In genomic region chr6:143450453-143451362, GRCh38 we compare ENCODE assay signal across 1 cellular context.
A peak's percentile ranks its signal among the peaks of the same experiment; 100 is the strongest.
TF ChIP-seq lines count a peak whose summit lies in the region.

TSS of gene ADAT2 (minus strand) at chr6:143450695. CDS start at chr6:143450658, 37 bp downstream.
TSS of gene PEX3 (plus strand) at chr6:143450805. CDS start at chr6:143451043, 238 bp downstream.

TF ChIP-seq in HCT116, 20 proteins besides CTCF, POLR2A, EP300 and RAD21 (continued from another document):
- TF ChIP-seq ZBTB33 (IDR thresholded peaks at IDR 0.05; ENCODE audit: extremely low read depth, insufficient replicate concordance, low read length) = peak; percentile 77
- no peak; the same call in 1 of the 2 replicates for TF ChIP-seq ZFX (IDR thresholded peaks at IDR 0.05)
- no peak; the same call in 1 of the 2 replicates for TF ChIP-seq ATF3 (IDR thresholded peaks at IDR 0.05)
- TF ChIP-seq JUND (IDR thresholded peaks at IDR 0.05) = peak; percentile 54; the same call in 1 of the 2 replicates
- TF ChIP-seq YY1 (IDR thresholded peaks at IDR 0.05; ENCODE audit: extremely low read depth, insufficient replicate concordance, low read depth, low read length) = peak; percentile 89
- peak; percentile 86 for TF ChIP-seq TCF7L2 (IDR thresholded peaks at IDR 0.05; ENCODE audit: borderline replicate concordance, extremely low read depth, insufficient read depth, insufficient read length)
- peak; percentile 53; the same call in 1 of the 2 replicates for TF ChIP-seq FOSL1 (IDR thresholded peaks at IDR 0.05; ENCODE audit: low read depth)
- TF ChIP-seq EZH2 (IDR thresholded peaks at IDR 0.05) = no peak
- no peak for TF ChIP-seq REST (IDR thresholded peaks at IDR 0.05; ENCODE audit: low read depth)
- TF ChIP-seq ZNF274 (IDR thresholded peaks at IDR 0.05; ENCODE audit: low read depth, low read length) = no peak
- TF ChIP-seq SRF (IDR thresholded peaks at IDR 0.05; ENCODE audit: low read depth) = peak; percentile 88
- peak; percentile 48; the same call in 1 of the 2 replicates for TF ChIP-seq ELF1 (IDR thresholded peaks at IDR 0.05; ENCODE audit: borderline replicate concordance, low read depth)
